27 cellular contexts compared by ENCODE assay signal in genomic region chr19:35872180-35872579, GRCh38. TPM values are rescaled to one million over a fixed set of nuclear protein-coding genes. Genes with fewer than 3 reads are reported as not detected.
DNase-seq lines count a peak whose midpoint lies in the region; ATAC-seq, FAIRE-seq and TF ChIP-seq lines count a peak whose summit lies in the region.
"Had no signal": no experiment of that assay in that cellular context is flagged by ENCODE, and none has a peak within 500 bp of the region (broad histone marks: within the 10 kb centered on the region; RNA-seq: fewer than 3 reads in every experiment).

No MANE protein-coding gene starts in this region.

- H3K9me3 ChIP-seq in HepG2 (ENCODE audit: low read length) = no peaks in the 10 kb centered on the region
- H3K9me3 ChIP-seq in right lobe of liver = no peaks in the 10 kb centered on the region
- no peaks in the 10 kb centered on the region for H3K9me3 ChIP-seq in HEK293 (ENCODE audit: control insufficient read depth, insufficient read depth, low read depth, low read length)
- no peaks in the 10 kb centered on the region for H3K9me3 ChIP-seq in osteoblast (ENCODE audit: low read depth, low read length)
- no peaks in the 10 kb centered on the region for H3K9me3 ChIP-seq in SJCRH30 (replicated peaks)
- H3K9me3 ChIP-seq: BLaER1 treated with 17β-estradiol and CSF1 and Interleukin-3, amounts not matched to agents 10 nM and 100 nM; Caco-2 had no signal

- POLR2A ChIA-PET in HepG2 (lab: Yijun Ruan, JAX) = no interaction called here
- POLR2A ChIA-PET in HEK293 (lab: Yijun Ruan, JAX) = no interaction called here
- POLR2A ChIA-PET in WTC11 (lab: Charles Lee) = no interaction called here

- intact Hi-C loops in HepG2 (cut with micrococcal nuclease; ENCODE audit: unreplicated experiment) (no loop called here), right lobe of liver (cut with DNase I) (no loop called here)

- H3K4me1 ChIP-seq in HepG2 (ENCODE audit: insufficient read depth, low read length) (peaks cover 16% of the 10 kb centered on the region), right lobe of liver (peaks cover 0 to 14% (median 0%) of the 10 kb centered on the region in 4 donors), HEK293 (ENCODE audit: control insufficient read depth, insufficient read depth, low read length) (peaks cover 16% of the 10 kb centered on the region), osteoblast (ENCODE audit: insufficient read depth, low read length) (no peaks in the 10 kb centered on the region), SJCRH30 (peaks cover 7% of the 10 kb centered on the region; the same call in 1 of the 2 replicates)

- DNase-seq in HepG2 (ENCODE audit: low spot score) (no peak), right lobe of liver (no peak), WTC11 (ENCODE audit: low spot score) (peak; percentile 34), osteoblast (ENCODE audit: insufficient read length, low spot score, missing footprints) (peak; percentile 14), NCI-H1417 treated with DMSO at 0.1 percent for 48 hours (lab: John Stamatoyannopoulos, UW) (no peak), SJCRH30 (no peak)
- DNase-seq in activated effector memory CD4-positive, alpha-beta T cell treated with anti-CD3 and anti-CD28 coated beads, Interleukin-2, amount 50 U/mL, for 16 hours = no peak
- DNase-seq: Caco-2; CD4-positive, alpha-beta memory T cell; DMS79 treated with DMSO at 0.1 percent for 48 hours; GM23248; IMR-90; Kasumi-1; MM.1S; NCI-H1048; NCI-H1436; NCI-H187 treated with DMSO at 0.1 percent for 48 hours; NCI-H2107; NCI-H510A; NCI-H748 treated with DMSO at 0.1 percent for 48 hours; OCI-M1 had no signal

- H3K27me3 ChIP-seq in HepG2 (ENCODE audit: control insufficient read depth in 1 of 2, insufficient read depth in 2 of 2, low read length in 2 of 2) (no peaks in the 10 kb centered on the region; a peak in 2 of 5 replicates), right lobe of liver (peaks cover 0 to 18% of the 10 kb centered on the region in 2 donors), osteoblast (ENCODE audit: insufficient read depth, low read length) (peaks cover 13% of the 10 kb centered on the region), SJCRH30 (0 out of 2 replicates have a peak, but pooled peaks cover 7% of the 10 kb centered on the region)

- H4K20me1 ChIP-seq in HepG2 (ENCODE audit: insufficient read depth, low read length) = no peaks in the 10 kb centered on the region
- H4K20me1 ChIP-seq in osteoblast (ENCODE audit: insufficient read depth, low read length) = no peaks in the 10 kb centered on the region

- H2AFZ ChIP-seq in HepG2 (ENCODE audit: low read length) (no peak overlapping the region), osteoblast (ENCODE audit: low read length) (no peak overlapping the region)
- H2AFZ ChIP-seq: GM23248 had no signal

- peaks cover 26% of the 10 kb centered on the region for H3K4me1 Mint-ChIP-seq in WTC11

- FAIRE-seq in HepG2 (lab: Jason Lieb, UNC) = no peak
- FAIRE-seq: HTR-8/SVneo, RCC 7860 had no signal

- no peak overlapping the region for H3K9ac ChIP-seq in HepG2 (ENCODE audit: insufficient read depth, low read depth, low read length)
- H3K9ac ChIP-seq: BLaER1 treated with 17β-estradiol and CSF1 and Interleukin-3, amounts not matched to agents 10 nM and 100 nM; GM23248 had no signal

- no peak for TF ChIP-seq RAD21 in HepG2 (CRISPR knock-in tag; IDR thresholded peaks at IDR 0.05)

- H3K27me3 Mint-ChIP-seq in WTC11 (ENCODE audit: low read depth) = peaks cover 34% of the 10 kb centered on the region

- BruUV-seq in HepG2 (replicated peaks; lab: Mats Ljungman, UMichigan) = no TSS peak

- H3K27ac Mint-ChIP-seq in WTC11 = no peak overlapping the region
- H3K27ac Mint-ChIP-seq: CD4-positive, alpha-beta memory T cell; T-helper 1 cell treated with Interleukin-12 subunit alpha and Interleukin-12 subunit beta and Interleukin-4 antibody, amounts not matched to agents 30 μg/mL and 1 μg/mL, for 36 hours had no signal

- no peaks in the 10 kb centered on the region for H3K36me3 Mint-ChIP-seq in WTC11
- H3K36me3 Mint-ChIP-seq: CD4-positive, alpha-beta memory T cell had no signal

- H3K36me3 ChIP-seq in HepG2 (replicated peaks in 1 of 2; ENCODE audit: control insufficient read depth in 1 of 2, insufficient read depth in 2 of 2, low read length in 2 of 2) (no peaks in the 10 kb centered on the region), right lobe of liver (no peaks in the 10 kb centered on the region), HEK293 (ENCODE audit: control insufficient read depth in 2 of 2, insufficient read depth in 1 of 2, low read length in 2 of 2) (peaks cover 0 to 16% of the 10 kb centered on the region in 2 experiments; a peak in 2 of 3 replicates), osteoblast (ENCODE audit: insufficient read depth, low read length) (no peaks in the 10 kb centered on the region), SJCRH30 (no peaks in the 10 kb centered on the region)
- H3K36me3 ChIP-seq: BLaER1 treated with 17β-estradiol and CSF1 and Interleukin-3, amounts not matched to agents 10 nM and 100 nM had no signal

- H3K79me2 ChIP-seq in HepG2 (ENCODE audit: insufficient read depth, low read length) = no peaks in the 10 kb centered on the region
- no peaks in the 10 kb centered on the region for H3K79me2 ChIP-seq in osteoblast (ENCODE audit: insufficient read depth, low read length)

- ATAC-seq in HepG2 = no peak
- no peak for ATAC-seq in right lobe of liver
- peak; percentile 13 for ATAC-seq in WTC11
- ATAC-seq: HCT116 had no signal

- TF ChIP-seq CTCF in HepG2 (CRISPR knock-in tag; IDR thresholded peaks at IDR 0.05) (no peak), right lobe of liver (IDR thresholded peaks at IDR 0.05) (no peak), HEK293 (tag by site-specific recombination; IDR thresholded peaks at IDR 0.05) (no peak), WTC11 (IDR thresholded peaks at IDR 0.05) (no peak), osteoblast (IDR thresholded peaks at IDR 0.05; ENCODE audit: extremely low read depth, low read depth, low read length) (no peak)

- H3K4me3 ChIP-seq in HepG2 (replicated peaks in 1 of 3; ENCODE audit: insufficient read depth in 1 of 3, low read depth in 2 of 3, low read length in 3 of 3) (no peak overlapping the region), right lobe of liver (no peak overlapping the region), HEK293 (ENCODE audit: low read depth, low read length) (no peak overlapping the region), osteoblast (ENCODE audit: insufficient read depth, low read length) (no peak overlapping the region), SJCRH30 (no peak overlapping the region)
- H3K4me3 ChIP-seq: BLaER1 treated with 17β-estradiol and CSF1 and Interleukin-3, amounts not matched to agents 10 nM and 100 nM; GM23248 had no signal

- H3K4me2 ChIP-seq in HepG2 (ENCODE audit: low read depth, low read length) (no peak overlapping the region), osteoblast (ENCODE audit: insufficient read depth, low read length) (no peak overlapping the region)
- H3K4me2 ChIP-seq: BLaER1 treated with 17β-estradiol and CSF1 and Interleukin-3, amounts not matched to agents 10 nM and 100 nM had no signal

- CTCF ChIA-PET in HepG2 (lab: Yijun Ruan, JAX; ENCODE audit: low intra/inter-chr PET ratio, low total read pairs) (no interaction called here), HEK293 (lab: Yijun Ruan, JAX) (interaction anchor here (0.6 to 1.5 kb wide), 3 partner anchors 9 to 381 kb away, joined by 3 to 11 read pairs (median 3); no protein-coding TSS in a partner anchor), WTC11 (lab: Charles Lee) (interaction anchor here (0.8 to 1.4 kb wide), 4 partner anchors 10 to 128 kb away, joined by 3 to 7 read pairs (median 3); no protein-coding TSS in a partner anchor)

- H3K4me3 Mint-ChIP-seq in WTC11 = no peak overlapping the region
- H3K4me3 Mint-ChIP-seq: T-helper 1 cell treated with Interleukin-12 subunit alpha and Interleukin-12 subunit beta and Interleukin-4 antibody, amounts not matched to agents 30 μg/mL and 1 μg/mL, for 36 hours had no signal

- TF ChIP-seq POLR2A in HepG2 (IDR thresholded peaks at IDR 0.05; ENCODE audit: insufficient read depth in 1 of 2, low read depth in 2 of 2, low read length in 2 of 2) (no peak), right lobe of liver (IDR thresholded peaks at IDR 0.05) (no peak)

- in situ Hi-C loops in HepG2 (cut with HindIII; ENCODE audit: extremely low pct_ligation_motif_present, low pct_unique_long_range_greater_than_20kb) = no loop called here

- H3K9me3 Mint-ChIP-seq in WTC11 = no peaks in the 10 kb centered on the region
- H3K9me3 Mint-ChIP-seq: CD4-positive, alpha-beta memory T cell; T-helper 1 cell treated with Interleukin-12 subunit alpha and Interleukin-12 subunit beta and Interleukin-4 antibody, amounts not matched to agents 30 μg/mL and 1 μg/mL, for 36 hours had no signal

- no peak overlapping the region for H3K27ac ChIP-seq in HepG2 (ENCODE audit: extremely low read length, insufficient read depth, low read length)
- no peak overlapping the region for H3K27ac ChIP-seq in right lobe of liver
- H3K27ac ChIP-seq in HEK293 (ENCODE audit: extremely low read depth, low read depth, low read length) = no peak overlapping the region
- H3K27ac ChIP-seq in osteoblast (ENCODE audit: low read depth, low read length) = no peak overlapping the region
- no peak overlapping the region for H3K27ac ChIP-seq in SJCRH30
- H3K27ac ChIP-seq: BLaER1 treated with 17β-estradiol and CSF1 and Interleukin-3, amounts not matched to agents 10 nM and 100 nM; GM23248 had no signal

- 36% methylated on average over 5 of the region's 5 CpGs for WGBS in HepG2 (ENCODE audit: low lambda C conversion rate)
- 68% methylated on average over 4 of the region's 5 CpGs for WGBS in right lobe of liver (ENCODE audit: insufficient coverage, low coverage, low lambda C conversion rate, missing lambda C conversion rate)

- TF ChIP-seq EP300 in HepG2 (IDR thresholded peaks at IDR 0.05; ENCODE audit: low read depth in 2 of 2, low read length in 2 of 2) = no peak
- no peak for TF ChIP-seq EP300 in HepG2 (CRISPR knock-in tag; IDR thresholded peaks at IDR 0.05; ENCODE audit: borderline replicate concordance)

RNA-seq across cellular contexts. Expression of gene APLP1, which starts 3.8 kb away (rescaled TPM):
- 2.3 and 2.9 TPM in 2 replicates for total RNA-seq in HepG2 (2016; rRNA removed; fragmentation: Illumina TruSeq; extraction: Trizol)
- total RNA-seq in HepG2 (2016; cell fraction: cytosol; rRNA removed; fragmentation: Illumina TruSeq; extraction: Trizol; ENCODE audit: low read depth) = 0.79 and 1.7 TPM in 2 replicates
- 0.65 and 3.2 TPM in 2 replicates for total RNA-seq in HepG2 (2016; cell fraction: insoluble cytoplasmic fraction; rRNA removed; fragmentation: Illumina TruSeq; extraction: Trizol)
- 0.83 and 1.4 TPM in 2 replicates for total RNA-seq in HepG2 (2016; cell fraction: membrane; rRNA removed; fragmentation: Illumina TruSeq; extraction: Trizol)
- total RNA-seq in HepG2 (2016; cell fraction: nucleus; rRNA removed; fragmentation: Illumina TruSeq; extraction: Trizol) = 2.7 and 3.8 TPM in 2 replicates
- 2.0 and 3.1 TPM in 2 replicates for polyA plus RNA-seq in HepG2 (2011; rRNA removed)
- polyA plus RNA-seq in HepG2 (2011; cell fraction: cytosol; rRNA removed) = 1.0 and 2.3 TPM in 2 replicates
- polyA plus RNA-seq in HepG2 (2011; cell fraction: nucleus; rRNA removed) = 2.4 and 4.2 TPM in 2 replicates
- 0.70 and 1.2 TPM in 2 replicates for polyA plus RNA-seq in HepG2 (2012)
- polyA plus RNA-seq in HepG2 (2016; cell fraction: cytosol; fragmentation: Illumina TruSeq; extraction: Trizol; ENCODE audit: low read depth) = 1.1 and 1.4 TPM in 2 replicates
- 1.4 and 4.4 TPM in 2 replicates for polyA plus RNA-seq in HepG2 (2016; cell fraction: insoluble cytoplasmic fraction; fragmentation: Illumina TruSeq; extraction: Trizol; ENCODE audit: low read depth)
- 2.2 and 3.5 TPM in 2 replicates for polyA plus RNA-seq in HepG2 (2016; cell fraction: membrane; fragmentation: Illumina TruSeq; extraction: Trizol; ENCODE audit: low read depth)
- 9.5 and 10.5 TPM in 2 replicates for polyA plus RNA-seq in HepG2 (2016; cell fraction: nucleus; fragmentation: Illumina TruSeq; extraction: Trizol; ENCODE audit: insufficient read depth, low read depth)
- 0.51 and 2.8 TPM in 2 replicates for polyA minus RNA-seq in HepG2 (2011; rRNA and poly(A)+ RNA removed; ENCODE audit: low replicate concordance)
- 0.35 and 1.8 TPM in 2 replicates for polyA minus RNA-seq in HepG2 (2011; cell fraction: cytosol; rRNA and poly(A)+ RNA removed)
- polyA minus RNA-seq in HepG2 (2011; cell fraction: nucleus; rRNA and poly(A)+ RNA removed) = 1.2 TPM in 1 of 2 replicates, not detected in the other
- 1 to 10 TPM in 1 of 6 experiments, under 1 TPM in 2, not detected in 3; 0.27 to 1.5 (median 0.37) TPM for total RNA-seq in right lobe of liver
- 15.5 to 24.0 TPM (median 20.2 TPM) in 3 replicates for total RNA-seq in WTC11 (2021)
- total RNA-seq in osteoblast = 2.1 and 3.6 TPM in 2 replicates
- 32.1 and 32.7 TPM in 2 replicates for total RNA-seq in SJCRH30 (2014; rRNA removed; shearing (Covaris generic))
- total RNA-seq: CD4-positive, alpha-beta memory T cell had no signal

RNA-seq across cellular contexts. Expression of gene KIRREL2, which starts 15.5 kb away (rescaled TPM):
- total RNA-seq in HepG2 (2016; rRNA removed; fragmentation: Illumina TruSeq; extraction: Trizol) (2.2 and 2.4 TPM in 2 replicates), right lobe of liver (not detected), WTC11 (2021) (4.7 to 5.3 TPM (median 4.9 TPM) in 3 replicates), osteoblast (not detected in 2 replicates)
- 1.1 and 1.3 TPM in 2 replicates for total RNA-seq in HepG2 (2016; cell fraction: cytosol; rRNA removed; fragmentation: Illumina TruSeq; extraction: Trizol; ENCODE audit: low read depth)
- total RNA-seq in HepG2 (2016; cell fraction: insoluble cytoplasmic fraction; rRNA removed; fragmentation: Illumina TruSeq; extraction: Trizol) = 1.9 and 2.4 TPM in 2 replicates
- 2.2 and 2.6 TPM in 2 replicates for total RNA-seq in HepG2 (2016; cell fraction: membrane; rRNA removed; fragmentation: Illumina TruSeq; extraction: Trizol)
- total RNA-seq in HepG2 (2016; cell fraction: nucleus; rRNA removed; fragmentation: Illumina TruSeq; extraction: Trizol) = 1.2 and 1.3 TPM in 2 replicates
- polyA plus RNA-seq in HepG2 (2011; rRNA removed) = 0.17 and 0.18 TPM in 2 replicates
- polyA plus RNA-seq in HepG2 (2011; cell fraction: cytosol; rRNA removed) = 0.21 and 0.30 TPM in 2 replicates
- polyA plus RNA-seq in HepG2 (2011; cell fraction: nucleus; rRNA removed) = 0.29 and 0.32 TPM in 2 replicates
- 0.07 TPM in 2 replicates for polyA plus RNA-seq in HepG2 (2012)
- polyA plus RNA-seq in HepG2 (2016; cell fraction: cytosol; fragmentation: Illumina TruSeq; extraction: Trizol; ENCODE audit: low read depth) = 1.2 and 1.8 TPM in 2 replicates
- 2.9 and 3.3 TPM in 2 replicates for polyA plus RNA-seq in HepG2 (2016; cell fraction: insoluble cytoplasmic fraction; fragmentation: Illumina TruSeq; extraction: Trizol; ENCODE audit: low read depth)
- polyA plus RNA-seq in HepG2 (2016; cell fraction: membrane; fragmentation: Illumina TruSeq; extraction: Trizol; ENCODE audit: low read depth) = 2.2 and 2.6 TPM in 2 replicates
- 3.1 and 3.3 TPM in 2 replicates for polyA plus RNA-seq in HepG2 (2016; cell fraction: nucleus; fragmentation: Illumina TruSeq; extraction: Trizol; ENCODE audit: insufficient read depth, low read depth)
- polyA minus RNA-seq in HepG2 (2011; rRNA and poly(A)+ RNA removed; ENCODE audit: low replicate concordance) = 0.16 TPM in 1 of 2 replicates, not detected in the other
- 0.26 TPM in 1 of 2 replicates, not detected in the other for polyA minus RNA-seq in HepG2 (2011; cell fraction: cytosol; rRNA and poly(A)+ RNA removed)
- 0.12 and 0.13 TPM in 2 replicates for polyA minus RNA-seq in HepG2 (2011; cell fraction: nucleus; rRNA and poly(A)+ RNA removed)
- total RNA-seq in SJCRH30 (2014; rRNA removed; shearing (Covaris generic)) = not detected in 2 replicates
- total RNA-seq: CD4-positive, alpha-beta memory T cell; GM23248; IMR-90 had no signal
- polyA plus RNA-seq: GM23248, IMR-90 had no signal

RNA-seq across cellular contexts. Expression of gene NPHS1, which starts 19.9 kb away (rescaled TPM):
- total RNA-seq in HepG2 (2016; rRNA removed; fragmentation: Illumina TruSeq; extraction: Trizol) (not detected in 2 replicates), right lobe of liver (not detected), WTC11 (2021) (0.61 to 1.7 TPM (median 1.7 TPM) in 3 replicates), osteoblast (not detected in 2 replicates)
- not detected in 2 replicates for total RNA-seq in HepG2 (2016; cell fraction: cytosol; rRNA removed; fragmentation: Illumina TruSeq; extraction: Trizol; ENCODE audit: low read depth)
- total RNA-seq in HepG2 (2016; cell fraction: insoluble cytoplasmic fraction; rRNA removed; fragmentation: Illumina TruSeq; extraction: Trizol) = 0.04 TPM in 2 replicates
- not detected in 2 replicates for total RNA-seq in HepG2 (2016; cell fraction: membrane; rRNA removed; fragmentation: Illumina TruSeq; extraction: Trizol)
- not detected in 2 replicates for total RNA-seq in HepG2 (2016; cell fraction: nucleus; rRNA removed; fragmentation: Illumina TruSeq; extraction: Trizol)
- polyA plus RNA-seq in HepG2 (2011; rRNA removed) = 0.01 TPM in 1 of 2 replicates, not detected in the other
- 0.01 TPM in 2 replicates for polyA plus RNA-seq in HepG2 (2011; cell fraction: cytosol; rRNA removed)
- 0.16 and 0.39 TPM in 2 replicates for polyA plus RNA-seq in HepG2 (2011; cell fraction: nucleus; rRNA removed)
- not detected in 2 replicates for polyA plus RNA-seq in HepG2 (2012)
- not detected in 2 replicates for polyA plus RNA-seq in HepG2 (2016; cell fraction: cytosol; fragmentation: Illumina TruSeq; extraction: Trizol; ENCODE audit: low read depth)
- not detected in 2 replicates for polyA plus RNA-seq in HepG2 (2016; cell fraction: insoluble cytoplasmic fraction; fragmentation: Illumina TruSeq; extraction: Trizol; ENCODE audit: low read depth)
- polyA plus RNA-seq in HepG2 (2016; cell fraction: membrane; fragmentation: Illumina TruSeq; extraction: Trizol; ENCODE audit: low read depth) = not detected in 2 replicates
- polyA plus RNA-seq in HepG2 (2016; cell fraction: nucleus; fragmentation: Illumina TruSeq; extraction: Trizol; ENCODE audit: insufficient read depth, low read depth) = 0.25 TPM in 1 of 2 replicates, not detected in the other
- polyA minus RNA-seq in HepG2 (2011; rRNA and poly(A)+ RNA removed; ENCODE audit: low replicate concordance) = 0.05 TPM in 1 of 2 replicates, not detected in the other
- polyA minus RNA-seq in HepG2 (2011; cell fraction: cytosol; rRNA and poly(A)+ RNA removed) = not detected in 2 replicates
- not detected in 2 replicates for polyA minus RNA-seq in HepG2 (2011; cell fraction: nucleus; rRNA and poly(A)+ RNA removed)
- total RNA-seq in SJCRH30 (2014; rRNA removed; shearing (Covaris generic)) = not detected in 2 replicates
- total RNA-seq: Caco-2; CD4-positive, alpha-beta memory T cell; GM23248; IMR-90 had no signal
- polyA plus RNA-seq: CD4-positive, alpha-beta memory T cell; GM23248; IMR-90 had no signal

RNA-seq across cellular contexts. Expression of gene NFKBID, which starts 28.2 kb away (rescaled TPM):
- total RNA-seq in HepG2 (2016; rRNA removed; fragmentation: Illumina TruSeq; extraction: Trizol) (0.38 and 2.1 TPM in 2 replicates), right lobe of liver (1 to 10 TPM; 1.0 to 2.6 (median 1.7) TPM), WTC11 (2021) (10.6 to 13.9 TPM (median 12.8 TPM) in 3 replicates), osteoblast (4.4 and 5.8 TPM in 2 replicates)
- 1.1 and 1.7 TPM in 2 replicates for total RNA-seq in HepG2 (2016; cell fraction: cytosol; rRNA removed; fragmentation: Illumina TruSeq; extraction: Trizol; ENCODE audit: low read depth)
- 0.33 and 1.8 TPM in 2 replicates for total RNA-seq in HepG2 (2016; cell fraction: insoluble cytoplasmic fraction; rRNA removed; fragmentation: Illumina TruSeq; extraction: Trizol)
- 0.87 and 2.1 TPM in 2 replicates for total RNA-seq in HepG2 (2016; cell fraction: membrane; rRNA removed; fragmentation: Illumina TruSeq; extraction: Trizol)
- 1.2 and 3.4 TPM in 2 replicates for total RNA-seq in HepG2 (2016; cell fraction: nucleus; rRNA removed; fragmentation: Illumina TruSeq; extraction: Trizol)
- polyA plus RNA-seq in HepG2 (2011; rRNA removed) = 1.6 and 2.3 TPM in 2 replicates
- polyA plus RNA-seq in HepG2 (2011; cell fraction: cytosol; rRNA removed) = 0.45 and 0.74 TPM in 2 replicates
- 13.5 and 15.3 TPM in 2 replicates for polyA plus RNA-seq in HepG2 (2011; cell fraction: nucleus; rRNA removed)
- 0.69 and 1.1 TPM in 2 replicates for polyA plus RNA-seq in HepG2 (2012)
- 1.3 and 1.8 TPM in 2 replicates for polyA plus RNA-seq in HepG2 (2016; cell fraction: cytosol; fragmentation: Illumina TruSeq; extraction: Trizol; ENCODE audit: low read depth)
- polyA plus RNA-seq in HepG2 (2016; cell fraction: insoluble cytoplasmic fraction; fragmentation: Illumina TruSeq; extraction: Trizol; ENCODE audit: low read depth) = 0.28 and 0.74 TPM in 2 replicates
- polyA plus RNA-seq in HepG2 (2016; cell fraction: membrane; fragmentation: Illumina TruSeq; extraction: Trizol; ENCODE audit: low read depth) = 0.70 and 1.0 TPM in 2 replicates
- polyA plus RNA-seq in HepG2 (2016; cell fraction: nucleus; fragmentation: Illumina TruSeq; extraction: Trizol; ENCODE audit: insufficient read depth, low read depth) = 6.4 and 8.2 TPM in 2 replicates
- polyA minus RNA-seq in HepG2 (2011; rRNA and poly(A)+ RNA removed; ENCODE audit: low replicate concordance) = 8.6 and 15.8 TPM in 2 replicates
- polyA minus RNA-seq in HepG2 (2011; cell fraction: cytosol; rRNA and poly(A)+ RNA removed) = 2.5 TPM in 1 of 2 replicates, not detected in the other
- 7.7 and 8.0 TPM in 2 replicates for polyA minus RNA-seq in HepG2 (2011; cell fraction: nucleus; rRNA and poly(A)+ RNA removed)
- total RNA-seq in SJCRH30 (2014; rRNA removed; shearing (Covaris generic)) = 6.2 and 7.3 TPM in 2 replicates

RNA-seq across cellular contexts. Expression of gene HCST, which starts 30.1 kb away (rescaled TPM):
- total RNA-seq in HepG2 (2016; rRNA removed; fragmentation: Illumina TruSeq; extraction: Trizol) (0.24 TPM in 1 of 2 replicates, not detected in the other), right lobe of liver (1 to 10 TPM in 5 of 6 experiments, not detected in 1; 1.7 to 4.2 (median 2.4) TPM), WTC11 (2021) (1.8 to 1.9 TPM (median 1.8 TPM) in 3 replicates), osteoblast (0.36 and 1.5 TPM in 2 replicates)
- 0.79 TPM in 1 of 2 replicates, not detected in the other for total RNA-seq in HepG2 (2016; cell fraction: cytosol; rRNA removed; fragmentation: Illumina TruSeq; extraction: Trizol; ENCODE audit: low read depth)
- not detected in 2 replicates for total RNA-seq in HepG2 (2016; cell fraction: insoluble cytoplasmic fraction; rRNA removed; fragmentation: Illumina TruSeq; extraction: Trizol)
- 0.65 TPM in 1 of 2 replicates, not detected in the other for total RNA-seq in HepG2 (2016; cell fraction: membrane; rRNA removed; fragmentation: Illumina TruSeq; extraction: Trizol)
- not detected in 2 replicates for total RNA-seq in HepG2 (2016; cell fraction: nucleus; rRNA removed; fragmentation: Illumina TruSeq; extraction: Trizol)
- 1.2 and 2.3 TPM in 2 replicates for polyA plus RNA-seq in HepG2 (2011; rRNA removed)
- polyA plus RNA-seq in HepG2 (2011; cell fraction: cytosol; rRNA removed) = 2.2 TPM in 2 replicates
- polyA plus RNA-seq in HepG2 (2011; cell fraction: nucleus; rRNA removed) = 0.64 and 0.72 TPM in 2 replicates
- polyA plus RNA-seq in HepG2 (2012) = 0.37 and 0.60 TPM in 2 replicates
- 0.61 TPM in 1 of 2 replicates, not detected in the other for polyA plus RNA-seq in HepG2 (2016; cell fraction: cytosol; fragmentation: Illumina TruSeq; extraction: Trizol; ENCODE audit: low read depth)
- polyA plus RNA-seq in HepG2 (2016; cell fraction: insoluble cytoplasmic fraction; fragmentation: Illumina TruSeq; extraction: Trizol; ENCODE audit: low read depth) = not detected in 2 replicates
- polyA plus RNA-seq in HepG2 (2016; cell fraction: membrane; fragmentation: Illumina TruSeq; extraction: Trizol; ENCODE audit: low read depth) = not detected in 2 replicates
- 1.6 TPM in 2 replicates for polyA plus RNA-seq in HepG2 (2016; cell fraction: nucleus; fragmentation: Illumina TruSeq; extraction: Trizol; ENCODE audit: insufficient read depth, low read depth)
- polyA minus RNA-seq in HepG2 (2011; rRNA and poly(A)+ RNA removed; ENCODE audit: low replicate concordance) = 0.77 and 4.2 TPM in 2 replicates
- polyA minus RNA-seq in HepG2 (2011; cell fraction: cytosol; rRNA and poly(A)+ RNA removed) = not detected in 2 replicates
- not detected in 2 replicates for polyA minus RNA-seq in HepG2 (2011; cell fraction: nucleus; rRNA and poly(A)+ RNA removed)
- total RNA-seq in SJCRH30 (2014; rRNA removed; shearing (Covaris generic)) = not detected in 2 replicates
- total RNA-seq: Caco-2, GM23248, IMR-90 had no signal

Comparison
In these comparisons a context has a peak if more than half of its experiments do, and no peak if none do; other contexts are left out.
1. DNase-seq: peak in WTC11 (single experiment) and osteoblast (single experiment); none in HepG2 (single experiment), right lobe of liver (0 of 3), NCI-H1417 treated with DMSO at 0.1 percent for 48 hours (single experiment), activated effector memory CD4-positive, alpha-beta T cell treated with anti-CD3 and anti-CD28 coated beads, Interleukin-2, amount 50 U/mL, for 16 hours (single experiment) and SJCRH30 (0 of 2).
2. Of the 63 proteins assayed by ChIP-seq in both HepG2 and HEK293: peak only in HepG2: none; only in HEK293: PATZ1 and ZNF335; in both: none; in neither: 61.